In the genomic region with DNA sequence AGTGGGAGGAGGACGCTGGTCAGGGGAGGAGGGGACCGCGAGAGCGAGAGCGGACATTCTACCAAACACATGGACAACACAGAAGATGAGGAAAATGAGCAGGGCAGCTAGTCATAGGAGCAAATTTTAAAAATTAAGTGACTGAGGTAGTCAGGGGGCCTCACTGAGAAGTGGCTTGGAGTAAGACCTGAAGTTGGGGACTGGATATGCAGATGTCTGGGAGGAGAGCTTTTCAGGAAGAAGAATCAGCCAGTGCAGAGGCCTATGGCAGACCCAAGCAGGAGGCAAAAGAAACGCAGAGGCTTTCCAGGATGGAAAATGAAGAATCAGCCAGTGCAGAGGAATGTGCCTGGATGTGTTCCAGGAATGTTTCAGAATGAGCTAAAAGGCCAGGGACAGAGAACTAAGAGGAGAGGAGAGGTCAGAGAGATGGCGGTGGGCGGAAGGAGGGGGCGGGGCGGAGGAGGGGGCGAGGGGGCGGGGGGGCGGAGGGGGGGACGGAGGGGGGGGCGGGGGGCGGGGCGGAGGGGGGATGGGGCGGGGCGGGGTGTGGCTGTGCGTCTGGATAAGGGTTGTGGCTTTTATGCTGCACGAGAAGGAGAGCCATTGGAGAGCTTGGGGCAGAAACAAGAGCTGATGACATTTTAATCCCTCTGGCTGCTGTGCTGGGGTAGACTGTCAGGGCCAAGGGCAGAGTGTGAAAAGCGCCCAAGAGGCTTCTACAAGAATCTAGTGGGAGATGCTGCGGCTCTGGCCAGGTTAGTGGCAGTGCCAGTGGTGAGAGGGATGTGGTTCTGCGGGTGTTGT, we compare ENCODE assay signal across 8 cellular contexts.
DNase-seq lines count a peak whose midpoint lies in the region; ATAC-seq, FAIRE-seq and TF ChIP-seq lines count a peak whose summit lies in the region.

No MANE protein-coding gene starts in this region.

- POLR2A ChIA-PET in Caco-2 (lab: Charles Lee), result no interaction called here

- intact Hi-C loops in Caco-2 (cut with micrococcal nuclease; ENCODE audit: unreplicated experiment), result loop anchor here (1.0 to 5.0 kb wide), 4 partner anchors 29 to 407 kb away; no protein-coding TSS in a partner anchor
- intact Hi-C loops in dorsolateral prefrontal cortex (cut with DNase I), result loop anchor here (2.0 to 10.0 kb wide), 5 partner anchors 29 to 701 kb away; no protein-coding TSS in a partner anchor
- intact Hi-C loops in lower leg skin (cut with DNase I; ENCODE audit: low total_unique reads), result no loop called here
- intact Hi-C loops in stomach (cut with DNase I; ENCODE audit: low total_unique reads), result loop anchor here (5.0 kb wide), 1 partner anchor 196 kb away; no protein-coding TSS in a partner anchor

- peak; percentile 78 for ATAC-seq in RWPE2 (ENCODE audit: low read depth)

- H3K9me3 Mint-ChIP-seq in Caco-2 (ENCODE audit: unreplicated experiment), result no peaks in the 10 kb centered on the region

- peak overlapping the region; percentile 75 for H3K4me3 Mint-ChIP-seq in Caco-2 (ENCODE audit: unreplicated experiment)

- H3K9me3 ChIP-seq in Caco-2 (no peaks in the 10 kb centered on the region), RWPE2 (ENCODE audit: severe bottlenecking) (no peaks in the 10 kb centered on the region), stomach (no peaks in the 10 kb centered on the region)

- peak overlapping the region; percentile 37 for H3K27ac Mint-ChIP-seq in Caco-2 (ENCODE audit: unreplicated experiment)

- WGBS in lower leg skin, 2 donors, result 3% methylated on average over 14 to 22 of the region's 24 CpGs
- 3 to 4% (median 3%) methylated on average over 11 to 21 of the region's 24 CpGs for WGBS in stomach, 5 donors

- CTCF ChIA-PET in Caco-2 (lab: Charles Lee), result interaction anchor here (0.5 to 1.5 kb wide), 6 partner anchors 12 to 408 kb away, joined by 3 to 17 read pairs (median 4); no protein-coding TSS in a partner anchor

- FAIRE-seq in D721Med (lab: Jason Lieb, UNC), result no peak

- H3K27me3 Mint-ChIP-seq in Caco-2 (ENCODE audit: insufficient read depth, unreplicated experiment), result peaks cover 15% of the 10 kb centered on the region

- no TSS peak for BruUV-seq in Caco-2 (replicated peaks; lab: Mats Ljungman, UMichigan)

- no peak for TF ChIP-seq EP300 in stomach (IDR thresholded peaks at IDR 0.05)

- DNase-seq in Caco-2 (peak; percentile 54 to 56), HFF-Myc (ENCODE audit: extremely low read depth, low read depth) (peak; percentile 71), RWPE2 (ENCODE audit: low spot score) (peak; percentile 53), dorsolateral prefrontal cortex (peak in 1 of 10 donors; percentile 26), lower leg skin (ENCODE audit: low spot score in 2 of 2) (peak; percentile 71 to 93), stomach (no peak), D721Med (ENCODE audit: insufficient read length, low spot score) (no peak)
- DNase-seq in stimulated activated CD4-positive, alpha-beta T cell treated with anti-CD3 and anti-CD28 coated beads, Interleukin-4, amount 100 ng/mL, for 4 hours, result no peak

- H3K36me3 ChIP-seq in Caco-2 (ENCODE audit: control insufficient read depth, insufficient read depth, low read length) (no peaks in the 10 kb centered on the region), RWPE2 (ENCODE audit: low read depth) (no peaks in the 10 kb centered on the region), stomach (no peaks in the 10 kb centered on the region)

- TF ChIP-seq CTCF in Caco-2 (IDR thresholded peaks at IDR 0.05; ENCODE audit: insufficient read depth in 1 of 2, low read depth in 1 of 2, low read length in 1 of 2, severe bottlenecking in 1 of 2, unreplicated experiment in 1 of 2), result no peak
- TF ChIP-seq CTCF in HFF-Myc (IDR thresholded peaks at IDR 0.05; ENCODE audit: low read depth, low read length, missing control alignments), result no peak
- TF ChIP-seq CTCF in RWPE2 (IDR thresholded peaks at IDR 0.05; ENCODE audit: poor library complexity, severe bottlenecking), result peak; percentile 80
- TF ChIP-seq CTCF in dorsolateral prefrontal cortex (IDR thresholded peaks at IDR 0.05 in 54 of 56, conservative IDR thresholded peaks at IDR 0.05 in 2 of 56; ENCODE audit: low read depth in 1 of 56, partially characterized antibody in 56 of 56), result peak in 29 of 56 donors; percentile 1 to 99 (median 23)
- TF ChIP-seq CTCF in lower leg skin (IDR thresholded peaks at IDR 0.05), result no peak
- peak in 2 of 7 experiments; percentile 14 to 16 for TF ChIP-seq CTCF in stomach (IDR thresholded peaks at IDR 0.05)
- TF ChIP-seq CTCF in D721Med (IDR thresholded peaks at IDR 0.05; ENCODE audit: insufficient read depth, missing control alignments), result no peak

- TF ChIP-seq POLR2A in lower leg skin (IDR thresholded peaks at IDR 0.05) (no peak), stomach (IDR thresholded peaks at IDR 0.05) (no peak)

- H3K4me3 ChIP-seq in Caco-2 (ENCODE audit: low read depth, low read length), result peak overlapping the region; percentile 24
- peak overlapping the region; percentile 20 for H3K4me3 ChIP-seq in HFF-Myc (replicated peaks; ENCODE audit: low read depth, low read length)
- peak overlapping the region; percentile 20 for H3K4me3 ChIP-seq in RWPE2 (ENCODE audit: severe bottlenecking)
- H3K4me3 ChIP-seq in dorsolateral prefrontal cortex, result peak overlapping the region in 54 of 59 donors; percentile 0 to 59 (median 36)
- H3K4me3 ChIP-seq in lower leg skin (ENCODE audit: low read depth, poor library complexity, severe bottlenecking), result no peak overlapping the region
- peak overlapping the region; percentile 12 to 35 (median 28) for H3K4me3 ChIP-seq in stomach

- H3K27ac ChIP-seq in RWPE2 (ENCODE audit: poor library complexity, severe bottlenecking), result peak overlapping the region; percentile 63
- H3K27ac ChIP-seq in dorsolateral prefrontal cortex, result peak overlapping the region in 42 of 59 donors; percentile 5 to 81 (median 51)
- peak overlapping the region; percentile 19 to 85 (median 80) for H3K27ac ChIP-seq in stomach

- peaks cover 26% of the 10 kb centered on the region for H3K4me1 Mint-ChIP-seq in Caco-2 (ENCODE audit: low read depth, unreplicated experiment)

- peaks cover 7% of the 10 kb centered on the region for H3K36me3 Mint-ChIP-seq in Caco-2 (ENCODE audit: insufficient read depth, unreplicated experiment)

- H3K27me3 ChIP-seq in Caco-2 (replicated peaks; ENCODE audit: control insufficient read depth, insufficient read depth, low read length) (no peaks in the 10 kb centered on the region), RWPE2 (ENCODE audit: insufficient read depth, poor library complexity, severe bottlenecking) (no peaks in the 10 kb centered on the region), dorsolateral prefrontal cortex (peaks cover 0 to 4% (median 0%) of the 10 kb centered on the region in 45 donors), stomach (peaks cover 0 to 11% (median 0%) of the 10 kb centered on the region in 3 donors)

- H3K4me1 ChIP-seq in Caco-2 (peaks cover 6% of the 10 kb centered on the region; the same call in 1 of the 2 replicates), RWPE2 (ENCODE audit: insufficient read depth, poor library complexity, severe bottlenecking) (peaks cover 8% of the 10 kb centered on the region), stomach (peaks cover 19 to 41% (median 29%) of the 10 kb centered on the region in 4 donors)

Comparison
In these comparisons a context has a peak if more than half of its experiments do, and no peak if none do; other contexts are left out.
1. DNase-seq: peak in Caco-2 (2 of 2), HFF-Myc (single experiment), RWPE2 (single experiment) and lower leg skin (2 of 2); none in stomach (single experiment), stimulated activated CD4-positive, alpha-beta T cell treated with anti-CD3 and anti-CD28 coated beads, Interleukin-4, amount 100 ng/mL, for 4 hours (0 of 2) and D721Med (single experiment).
2. CTCF ChIP-seq: peak in RWPE2 (single experiment) and dorsolateral prefrontal cortex (29 of 56); none in Caco-2 (0 of 2), HFF-Myc (single experiment), lower leg skin (0 of 3) and D721Med (single experiment).
3. Peak in every context shown above with its lines, with median percentiles within 50 percentile points of each other: H3K27ac ChIP-seq.